In genomic region chr2:235227607-235228006, GRCh38 we compare ENCODE assay signal across 30 cellular contexts.
"Had no signal": no experiment of that assay in that cellular context is flagged by ENCODE, and none has a peak within 500 bp of the region (broad histone marks: within the 10 kb centered on the region; RNA-seq: fewer than 3 reads in every experiment).

No MANE protein-coding gene starts in this region.

- H3K4me3 Mint-ChIP-seq: mesothelial cell of epicardium; naive thymus-derived CD4-positive, alpha-beta T cell; natural killer cell treated with Interleukin-12 subunit alpha and Interleukin-12 subunit beta and Interleukin-15 and Interleukin-18, amount 100 ng/mL, for 72 hours; stimulated activated memory B cell treated with anti-CD40 and anti-IgM and Interleukin-4, amounts not matched to agents 10 μg/mL and 1 μg/mL and 100 μg/mL, for 72 hours; stimulated activated naive CD8-positive, alpha-beta T cell treated with anti-CD3 and anti-CD28 coated beads, Interleukin-15, amount 100 ng/mL, for 72 hours had no signal

- H3K9me3 ChIP-seq: left lung, lower lobe of right lung, mucosa of descending colon, pancreas, psoas muscle, right atrium auricular region, right lobe of liver, testis, tibial artery, upper lobe of right lung, uterus had no signal

- H3K4me3 ChIP-seq: heart right ventricle, hepatocyte, left lung, lower lobe of right lung, mucosa of descending colon, pancreas, psoas muscle, right atrium auricular region, right lobe of liver, smooth muscle cell, testis, tibial artery, upper lobe of right lung, uterus had no signal

- H3K27ac Mint-ChIP-seq: mesothelial cell of epicardium; naive thymus-derived CD4-positive, alpha-beta T cell; natural killer cell treated with Interleukin-12 subunit alpha and Interleukin-12 subunit beta and Interleukin-15 and Interleukin-18, amount 100 ng/mL, for 72 hours; stimulated activated memory B cell treated with anti-CD40 and anti-IgM and Interleukin-4, amounts not matched to agents 10 μg/mL and 1 μg/mL and 100 μg/mL, for 72 hours; stimulated activated naive CD8-positive, alpha-beta T cell treated with anti-CD3 and anti-CD28 coated beads, Interleukin-15, amount 100 ng/mL, for 72 hours had no signal

- H3K27me3 ChIP-seq: left lung, right atrium auricular region, right lobe of liver, testis, upper lobe of right lung, uterus had no signal

- H3K4me1 Mint-ChIP-seq: naive thymus-derived CD4-positive, alpha-beta T cell; stimulated activated memory B cell treated with anti-CD40 and anti-IgM and Interleukin-4, amounts not matched to agents 10 μg/mL and 1 μg/mL and 100 μg/mL, for 72 hours; stimulated activated naive CD8-positive, alpha-beta T cell treated with anti-CD3 and anti-CD28 coated beads, Interleukin-15, amount 100 ng/mL, for 72 hours had no signal

- H3K36me3 Mint-ChIP-seq: mesothelial cell of epicardium; naive thymus-derived CD4-positive, alpha-beta T cell; natural killer cell treated with Interleukin-12 subunit alpha and Interleukin-12 subunit beta and Interleukin-15 and Interleukin-18, amount 100 ng/mL, for 72 hours; stimulated activated memory B cell treated with anti-CD40 and anti-IgM and Interleukin-4, amounts not matched to agents 10 μg/mL and 1 μg/mL and 100 μg/mL, for 72 hours had no signal

- H3K36me3 ChIP-seq: heart right ventricle, left lung, lower lobe of right lung, pancreas, right atrium auricular region, right lobe of liver, tibial artery, upper lobe of right lung, uterus had no signal

- H3K4me1 ChIP-seq: psoas muscle, right lobe of liver, tibial artery, uterus had no signal

- H3K9me3 Mint-ChIP-seq: natural killer cell treated with Interleukin-12 subunit alpha and Interleukin-12 subunit beta and Interleukin-15 and Interleukin-18, amount 100 ng/mL, for 72 hours; stimulated activated memory B cell treated with anti-CD40 and anti-IgM and Interleukin-4, amounts not matched to agents 10 μg/mL and 1 μg/mL and 100 μg/mL, for 72 hours; stimulated activated naive CD8-positive, alpha-beta T cell treated with anti-CD3 and anti-CD28 coated beads, Interleukin-15, amount 100 ng/mL, for 72 hours had no signal

- H3K27ac ChIP-seq: heart right ventricle, hepatocyte, left lung, lower lobe of right lung, pancreas, psoas muscle, right atrium auricular region, right lobe of liver, testis, tibial artery, upper lobe of right lung, uterus had no signal

- DNase-seq: heart right ventricle; kidney; left colon; left lung; lower lobe of right lung; mammary epithelial cell; mucosa of descending colon; naive thymus-derived CD4-positive, alpha-beta T cell; nucleus accumbens; pancreas; psoas muscle; right lobe of liver; stimulated activated CD4-positive, alpha-beta T cell treated with anti-CD3 and anti-CD28 coated beads, Interleukin-1b, Interleukin-23, amount 100 ng/mL, for 48 hours; stimulated activated CD4-positive, alpha-beta T cell treated with anti-CD3 and anti-CD28 coated beads, Interleukin-2, amount 100 ng/mL, for 48 hours; stimulated activated CD4-positive, alpha-beta T cell treated with anti-CD3 and anti-CD28 coated beads, Interleukin-4, amount 100 ng/mL, for 4 hours; stimulated activated CD8-positive, alpha-beta memory T cell treated with anti-CD3 and anti-CD28 coated beads, Interleukin-4, amount 100 ng/mL, for 48 hours; stimulated activated naive CD4-positive, alpha-beta T cell treated with Interleukin-2 at 50 U/mL for 16 hours; stimulated activated naive CD8-positive, alpha-beta T cell treated with anti-CD3 and anti-CD28 coated beads, Interleukin-15, amount 100 ng/mL, for 72 hours; substantia nigra; testis; tibial artery; trophoblast cell; upper lobe of right lung; uterus had no signal
